Comparison of ENCODE assay signal across 18 cellular contexts in the genomic region with DNA sequence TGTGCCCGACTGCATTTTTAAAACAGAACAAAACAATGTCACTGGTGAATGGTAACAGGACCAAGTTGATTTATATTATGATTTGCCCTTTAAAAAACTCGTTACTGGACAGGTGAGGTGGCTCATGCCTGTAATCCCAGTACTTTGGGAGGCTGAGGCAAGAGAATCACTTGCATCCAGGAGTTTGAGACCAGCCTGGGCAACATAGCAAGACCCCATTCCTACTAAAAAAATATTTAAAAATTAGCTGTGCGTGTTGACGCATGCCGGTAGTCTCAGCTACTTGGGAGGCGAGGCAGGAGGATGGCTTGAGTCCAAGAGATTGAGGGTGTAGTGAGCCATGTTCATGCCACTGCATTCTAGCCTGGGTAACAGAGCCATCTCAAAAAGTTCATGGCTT. TPM values are rescaled to one million over a fixed set of nuclear protein-coding genes. Genes with fewer than 3 reads are reported as not detected.
DNase-seq lines count a peak whose midpoint lies in the region; TF ChIP-seq lines count a peak whose summit lies in the region.
"Had no signal": no experiment of that assay in that cellular context is flagged by ENCODE, and none has a peak within 500 bp of the region (broad histone marks: within the 10 kb centered on the region; RNA-seq: fewer than 3 reads in every experiment).

No MANE protein-coding gene starts in this region.

- no peaks in the 10 kb centered on the region for H3K4me1 Mint-ChIP-seq in endodermal cell

- DNase-seq in NCI-H146 (lab: John Stamatoyannopoulos, UW): peak; percentile 33
- no peak for DNase-seq in NCI-H146 treated with DMSO at 0.1 percent for 48 hours (lab: John Stamatoyannopoulos, UW; ENCODE audit: unreplicated experiment)
- peak; percentile 38 for DNase-seq in NCI-H69 (lab: John Stamatoyannopoulos, UW)
- DNase-seq in endodermal cell: no peak
- no peak for DNase-seq in tibial artery
- DNase-seq in hypothalamus (lab: John Stamatoyannopoulos, UW): no peak
- no peak for DNase-seq in NCI-H345 (lab: John Stamatoyannopoulos, UW)
- DNase-seq: 8988T; ACHN; C1 segment of cervical spinal cord; Caco-2; CD8-positive, alpha-beta T cell; DMS153; DND-41; GM23248; H7; HCEC 1CT had no signal

- 93 to 94% methylated on average over 3 to 6 of the region's 6 CpGs for WGBS in endodermal cell (ENCODE audit: insufficient coverage in 1 of 2, insufficient read length in 1 of 2), 2 experiments

- H3K36me3 ChIP-seq in endodermal cell (ENCODE audit: control insufficient read depth, insufficient read depth, low read length): no peaks in the 10 kb centered on the region
- peaks cover 0 to 5% (median 0%) of the 10 kb centered on the region in 3 donors for H3K36me3 ChIP-seq in tibial artery

- intact Hi-C loops in tibial artery (cut with DNase I; ENCODE audit: low total_unique reads): no loop called here

- no peaks in the 10 kb centered on the region for H3K9me3 Mint-ChIP-seq in endodermal cell
- H3K9me3 Mint-ChIP-seq: CD8-positive, alpha-beta T cell had no signal

- no peak overlapping the region for H3K4me3 ChIP-seq in endodermal cell (ENCODE audit: low read length)
- no peak overlapping the region for H3K4me3 ChIP-seq in tibial artery
- H3K4me3 ChIP-seq: A549, GM23248 had no signal

- H3K9ac ChIP-seq in endodermal cell (ENCODE audit: extremely low read depth, low read length, poor library complexity, severe bottlenecking): no peak overlapping the region
- H3K9ac ChIP-seq: GM23248 had no signal

- H3K9me3 ChIP-seq in endodermal cell (ENCODE audit: control insufficient read depth, low read length) (no peaks in the 10 kb centered on the region), tibial artery (no peaks in the 10 kb centered on the region)
- H3K9me3 ChIP-seq: A549, Caco-2 had no signal

- H3K4me1 ChIP-seq in endodermal cell (ENCODE audit: control insufficient read depth, insufficient read depth, low read length) (no peaks in the 10 kb centered on the region), tibial artery (peaks cover 0 to 8% (median 4%) of the 10 kb centered on the region in 4 donors)
- H3K4me1 ChIP-seq: A549, Caco-2 had no signal

- H3K36me3 Mint-ChIP-seq in endodermal cell (ENCODE audit: low read depth): peaks cover 16% of the 10 kb centered on the region
- H3K36me3 Mint-ChIP-seq: CD8-positive, alpha-beta T cell had no signal

- H3K27me3 ChIP-seq in endodermal cell (ENCODE audit: control insufficient read depth, insufficient read depth, low read length, poor library complexity, severe bottlenecking): no peaks in the 10 kb centered on the region
- no peaks in the 10 kb centered on the region for H3K27me3 ChIP-seq in tibial artery

- no peaks in the 10 kb centered on the region for H3K27me3 Mint-ChIP-seq in endodermal cell (ENCODE audit: insufficient read depth)

- no peak for TF ChIP-seq CTCF in endodermal cell (conservative IDR thresholded peaks at IDR 0.05)
- TF ChIP-seq CTCF in tibial artery (IDR thresholded peaks at IDR 0.05): no peak

- H3K27ac ChIP-seq in endodermal cell (ENCODE audit: low read depth, low read length) (no peak overlapping the region), tibial artery (no peak overlapping the region)
- H3K27ac ChIP-seq: A549, GM23248 had no signal

- no peak overlapping the region for H3K4me3 Mint-ChIP-seq in endodermal cell
- H3K4me3 Mint-ChIP-seq: CD8-positive, alpha-beta T cell had no signal

- peak overlapping the region; percentile 21 for H3K27ac Mint-ChIP-seq in endodermal cell
- H3K27ac Mint-ChIP-seq: CD8-positive, alpha-beta T cell had no signal

RNA-seq across cellular contexts. Expression of gene UNC13B, which starts 7.2 kb away (rescaled TPM):
- total RNA-seq in endodermal cell: 10 to 100 TPM; 53.9 to 57.2 TPM
- polyA plus RNA-seq in endodermal cell (2013, experiment 1 of 2): 35.5 TPM
- polyA plus RNA-seq in endodermal cell (2013, experiment 2 of 2): 30.9 TPM

RNA-seq across cellular contexts. Expression of gene ATOSB, which starts 53.3 kb away (rescaled TPM):
- 10 to 100 TPM; 21.1 to 22.7 TPM for total RNA-seq in endodermal cell
- 28.0 TPM for polyA plus RNA-seq in endodermal cell (2013, experiment 1 of 2)
- polyA plus RNA-seq in endodermal cell (2013, experiment 2 of 2): 30.0 TPM

Comparison
In these comparisons a context has a peak if more than half of its experiments do, and no peak if none do; other contexts are left out.
1. DNase-seq: peak in NCI-H146 (single experiment) and NCI-H69 (single experiment); none in NCI-H146 treated with DMSO at 0.1 percent for 48 hours (single experiment), endodermal cell (single experiment), tibial artery (0 of 2), hypothalamus (0 of 51) and NCI-H345 (single experiment).